9 cellular contexts compared by ENCODE assay signal in the genomic region with DNA sequence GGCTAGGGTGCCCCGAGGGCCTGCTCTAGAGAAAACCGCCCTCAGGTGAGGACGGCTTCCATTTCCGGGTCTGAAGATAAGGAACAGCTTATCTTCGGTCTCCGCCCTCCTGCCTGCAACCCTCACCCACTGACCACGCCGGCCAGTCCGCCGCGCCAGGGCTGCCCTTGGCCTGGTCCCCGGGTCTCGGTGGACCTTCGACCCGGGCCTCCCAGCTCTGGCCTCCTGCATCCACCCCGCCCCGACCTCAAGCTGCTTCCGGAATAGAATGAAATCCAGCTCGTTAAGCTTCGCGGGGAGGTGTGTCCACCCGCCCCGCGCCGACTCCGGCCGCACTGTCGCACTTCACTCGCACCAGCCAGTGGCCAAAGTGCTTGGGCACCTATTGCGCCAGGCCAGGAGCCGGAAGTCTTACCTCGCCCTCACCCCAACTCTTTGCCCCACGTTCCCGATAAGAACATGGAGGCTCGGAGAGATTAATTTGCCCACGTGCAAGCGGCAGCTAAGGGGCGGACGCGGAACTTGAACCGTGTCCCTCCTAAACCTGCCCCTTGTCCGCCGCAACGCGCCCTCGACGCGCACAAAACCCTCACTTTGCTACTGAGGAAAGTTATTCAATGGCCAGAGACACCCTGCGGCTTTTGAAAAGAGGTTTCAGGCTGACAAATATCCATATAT. TPM values are rescaled to one million over a fixed set of nuclear protein-coding genes. Genes with fewer than 3 reads are reported as not detected.
DNase-seq lines count a peak whose midpoint lies in the region; ATAC-seq, FAIRE-seq and TF ChIP-seq lines count a peak whose summit lies in the region.
"Had no signal": no experiment of that assay in that cellular context is flagged by ENCODE, and none has a peak within 500 bp of the region (broad histone marks: within the 10 kb centered on the region; RNA-seq: fewer than 3 reads in every experiment).

No MANE protein-coding gene starts in this region.

- peaks cover 25% of the 10 kb centered on the region; the same call in 1 of the 2 replicates for H3K23me2 ChIP-seq in H1 (ENCODE audit: low read depth, low read length)

- H3K14ac ChIP-seq in H1 (ENCODE audit: insufficient read length), result no peak overlapping the region

- H3K27me3 ChIP-seq in GM23248 (replicated peaks; ENCODE audit: insufficient read depth) (no peaks in the 10 kb centered on the region; the same call in 1 of the 2 replicates), RWPE2 (ENCODE audit: insufficient read depth, poor library complexity, severe bottlenecking) (no peaks in the 10 kb centered on the region), H1 (replicated peaks in 1 of 4; ENCODE audit: control insufficient read depth in 3 of 4, extremely low read depth in 1 of 4, insufficient read depth in 3 of 4, low read length in 3 of 4) (no peaks in the 10 kb centered on the region; a peak in 3 of 7 replicates), muscle layer of colon (ENCODE audit: control insufficient read depth in 1 of 2, insufficient read depth in 2 of 2, low read length in 2 of 2) (no peaks in the 10 kb centered on the region)

- H3K4me1 ChIP-seq in GM23248 (ENCODE audit: insufficient read depth) (peaks cover 10% of the 10 kb centered on the region), RWPE2 (ENCODE audit: insufficient read depth, poor library complexity, severe bottlenecking) (peaks cover 11% of the 10 kb centered on the region), H1 (replicated peaks in 1 of 4; ENCODE audit: control insufficient read depth in 3 of 4, insufficient read depth in 4 of 4, low read length in 3 of 4) (peaks cover 0 to 31% (median 20%) of the 10 kb centered on the region in 4 experiments; a peak in 6 of 7 replicates), muscle layer of colon (ENCODE audit: insufficient read depth, low read length) (peaks cover 55% of the 10 kb centered on the region)

- no peak for TF ChIP-seq CTCF in RWPE2 (IDR thresholded peaks at IDR 0.05; ENCODE audit: poor library complexity, severe bottlenecking)
- TF ChIP-seq CTCF in H1 (IDR thresholded peaks at IDR 0.05; ENCODE audit: control extremely low read depth in 1 of 3, insufficient read depth in 1 of 3, low read depth in 1 of 3, low read length in 3 of 3), result no peak

- H3K79me2 ChIP-seq in GM23248 (ENCODE audit: insufficient read depth) (no peaks in the 10 kb centered on the region), H1 (ENCODE audit: control insufficient read depth in 1 of 2, insufficient read depth in 2 of 2, low read length in 2 of 2) (peaks cover 0 to 25% of the 10 kb centered on the region in 2 experiments; a peak in 2 of 4 replicates)

- H3K36me3 ChIP-seq in GM23248 (ENCODE audit: low read depth) (no peaks in the 10 kb centered on the region), RWPE2 (ENCODE audit: low read depth) (no peaks in the 10 kb centered on the region), H1 (ENCODE audit: control insufficient read depth in 2 of 4, insufficient read depth in 4 of 4, low read length in 3 of 4) (no peaks in the 10 kb centered on the region), muscle layer of colon (ENCODE audit: insufficient read depth, low read length) (peaks cover 3% of the 10 kb centered on the region)

- H4K91ac ChIP-seq in H1 (replicated peaks; ENCODE audit: insufficient read length, low read length), result no peak overlapping the region

- H3K9ac ChIP-seq in GM23248, result no peak overlapping the region
- H3K9ac ChIP-seq in H1 (replicated peaks in 1 of 4; ENCODE audit: extremely low read depth in 1 of 4, low read depth in 3 of 4, low read length in 3 of 4), result peak overlapping the region in 3 of 4 experiments; percentile 30 to 65 (median 46); a peak in 6 of 7 replicates
- no peak overlapping the region for H3K9ac ChIP-seq in muscle layer of colon (ENCODE audit: low read length)

- H3F3A ChIP-seq in GM23248 (ENCODE audit: insufficient read depth), result no peaks in the 10 kb centered on the region

- no peak overlapping the region for H2BK15ac ChIP-seq in H1 (ENCODE audit: low read length)

- H3K4me2 ChIP-seq in GM23248 (ENCODE audit: unreplicated experiment) (peak overlapping the region; percentile 72), H1 (ENCODE audit: insufficient read depth in 1 of 2, low read depth in 2 of 2, low read length in 2 of 2) (peak overlapping the region; percentile 83 to 99)

- CTCF ChIA-PET in H1 (lab: Charles Lee; ENCODE audit: partially characterized antibody), result interaction anchor here (1.0 to 19.9 kb wide), 7 partner anchors 9 to 259 kb away, joined by 3 to 362 read pairs (median 6); a partner anchor contains a TSS

- H3K4me3 ChIP-seq in GM23248 (peak overlapping the region; percentile 68), RWPE2 (ENCODE audit: severe bottlenecking) (peak overlapping the region; percentile 79), H1 (ENCODE audit: extremely low read depth in 1 of 4, insufficient read depth in 2 of 4, low read depth in 3 of 4, low read length in 4 of 4) (peak overlapping the region; percentile 73 to 90 (median 82)), muscle layer of colon (ENCODE audit: low read depth in 1 of 2, low read length in 2 of 2) (peak overlapping the region; percentile 64 to 66)

- H2BK5ac ChIP-seq in H1 (ENCODE audit: low read depth, low read length), result peak overlapping the region; percentile 87; the same call in 1 of the 2 replicates

- H3K9me3 ChIP-seq in GM23248 (ENCODE audit: low read depth) (no peaks in the 10 kb centered on the region), RWPE2 (ENCODE audit: severe bottlenecking) (no peaks in the 10 kb centered on the region), H1 (ENCODE audit: insufficient read depth in 2 of 2, low read depth in 1 of 2, low read length in 1 of 2) (no peaks in the 10 kb centered on the region), muscle layer of colon (ENCODE audit: low read length) (no peaks in the 10 kb centered on the region)

- H3K4ac ChIP-seq in H1 (replicated peaks; ENCODE audit: insufficient read length, low read depth, low read length), result no peak overlapping the region

- H2BK20ac ChIP-seq in H1 (ENCODE audit: low read length), result no peak overlapping the region

- no peak for TF ChIP-seq POLR2A in H1 (IDR thresholded peaks at IDR 0.05; ENCODE audit: control extremely low read depth in 1 of 2, low read depth in 2 of 2, low read length in 2 of 2)

- ATAC-seq in RWPE2 (ENCODE audit: low read depth) (no peak), HG03520 (IDR thresholded peaks at IDR 0.05; ENCODE audit: unreplicated experiment) (no peak), HG02970 (IDR thresholded peaks at IDR 0.05; ENCODE audit: low FRiP score, unreplicated experiment) (no peak), GM21390 (IDR thresholded peaks at IDR 0.05; ENCODE audit: unreplicated experiment) (no peak)

- H2AFZ ChIP-seq in GM23248 (peak overlapping the region; percentile 57), H1 (ENCODE audit: low read length) (peak overlapping the region; percentile 74; the same call in 1 of the 2 replicates)

- no peak overlapping the region for H3K56ac ChIP-seq in H1 (replicated peaks; ENCODE audit: insufficient read length, low read depth, low read length)

- H4K8ac ChIP-seq in H1 (ENCODE audit: extremely low read depth, insufficient read depth, low read length), result peak overlapping the region; percentile 92

- peaks cover 11% of the 10 kb centered on the region for H3K79me1 ChIP-seq in H1 (ENCODE audit: low read depth, low read length)

- peak overlapping the region; percentile 80 for H3K18ac ChIP-seq in H1 (ENCODE audit: extremely low read depth, low read length)

- peak overlapping the region; percentile 86 for H2BK12ac ChIP-seq in H1 (ENCODE audit: low read depth, low read length)

- H2AK5ac ChIP-seq in H1 (ENCODE audit: low read depth, low read length), result no peak overlapping the region

- TF ChIP-seq EP300 in H1 (IDR thresholded peaks at IDR 0.05; ENCODE audit: borderline replicate concordance in 1 of 2, low read depth in 2 of 2, low read length in 2 of 2), result no peak

- H3K27ac ChIP-seq in GM23248 (no peak overlapping the region), RWPE2 (ENCODE audit: poor library complexity, severe bottlenecking) (no peak overlapping the region), H1 (ENCODE audit: low read depth, low read length) (no peak overlapping the region), muscle layer of colon (ENCODE audit: low read depth, low read length) (peak overlapping the region; percentile 76)

- H4K5ac ChIP-seq in H1 (ENCODE audit: insufficient read length, low read depth, low read length), result peak overlapping the region; percentile 59

- no peak overlapping the region for H3K23ac ChIP-seq in H1 (ENCODE audit: insufficient read length)

- H4K20me1 ChIP-seq in GM23248 (ENCODE audit: insufficient read depth), result no peaks in the 10 kb centered on the region
- peaks cover 0 to 6% of the 10 kb centered on the region in 2 experiments for H4K20me1 ChIP-seq in H1 (replicated peaks in 1 of 2; ENCODE audit: control insufficient read depth in 1 of 2, insufficient read depth in 2 of 2, low read length in 2 of 2)

- in situ Hi-C loops in GM23248 (cut with MboI), result loop anchor here (10.0 to 25.0 kb wide), 2 partner anchors 290 to 462 kb away; no protein-coding TSS in a partner anchor

- no peak for FAIRE-seq in H1 (lab: Jason Lieb, UNC)

- POLR2A ChIA-PET in H1 (lab: Charles Lee; ENCODE audit: partially characterized antibody), result interaction anchor here (0.7 to 4.2 kb wide), 7 partner anchors 9 to 105 kb away, joined by 3 to 20 read pairs (median 4); a partner anchor contains a TSS

- DNase-seq in GM23248 (peak; percentile 21), RWPE2 (ENCODE audit: low spot score) (no peak), H1 (ENCODE audit: low read depth in 1 of 2, low spot score in 2 of 2) (peak in 1 of 2 experiments; percentile 73), NCI-H2107 treated with DMSO at 0.1 percent for 48 hours (lab: John Stamatoyannopoulos, UW; ENCODE audit: unreplicated experiment) (no peak)

- H3K9me2 ChIP-seq in GM23248 (ENCODE audit: insufficient read depth), result no peaks in the 10 kb centered on the region

- WGBS in GM23248 (ENCODE audit: low coverage in 1 of 2, low lambda C conversion rate in 2 of 2, missing lambda C conversion rate in 2 of 2), 2 experiments, result 8 to 12% methylated on average over 46 to 49 of the region's 49 CpGs
- 14% methylated on average over 49 of the region's 49 CpGs; no CpG with 5 or more reads in 1 of the 2 experiments for WGBS in H1 (ENCODE audit: extremely low coverage in 1 of 2, insufficient coverage in 1 of 2, insufficient read length in 1 of 2, insufficient replicate concordance in 2 of 2, low coverage in 1 of 2, low lambda C conversion rate in 2 of 2, missing lambda C conversion rate in 1 of 2), 2 experiments

- no peak for TF ChIP-seq RAD21 in H1 (IDR thresholded peaks at IDR 0.05 in 1 of 2, conservative IDR thresholded peaks at IDR 0.05 in 1 of 2; ENCODE audit: low read depth in 2 of 2, low read length in 2 of 2)

- peak overlapping the region; percentile 70 for H2BK120ac ChIP-seq in H1 (replicated peaks; ENCODE audit: low read depth, low read length)

RNA-seq across cellular contexts. Expression of a gene that starts 0.7 kb away (rescaled TPM):
- 1.4 and 1.6 TPM in 2 replicates for total RNA-seq in GM23248 (2014; rRNA removed; shearing (Covaris generic))
- polyA plus RNA-seq in GM23248 (2016; fragmentation: Nextera tagmentation; extraction: Ambion mirVana) (0.39 and 0.45 TPM in 2 replicates), H1 (2011; rRNA removed) (38.5 and 64.8 TPM in 2 replicates)
- total RNA-seq in H1 (2021; fragmentation: NEBNext Ultra II Directional; extraction: Animal tissue kit (Norgen Biotek cat#: 25700)), result 42.2 and 44.0 TPM in 2 replicates
- 34.8 TPM for polyA plus RNA-seq in H1 (2011; cell fraction: cytosol; rRNA removed)
- polyA plus RNA-seq in H1 (2011; cell fraction: nucleus; rRNA removed), result 47.7 TPM
- polyA plus RNA-seq in H1 (2012, experiment 1 of 2), result 21.6 to 36.4 TPM (median 33.6 TPM) in 4 replicates
- 33.8 TPM for polyA plus RNA-seq in H1 (2012, experiment 2 of 2)
- polyA plus RNA-seq in H1 (2013, experiment 1 of 2), result 50.5 TPM
- polyA plus RNA-seq in H1 (2013, experiment 2 of 2), result 46.8 TPM
- polyA minus RNA-seq in H1 (2011; rRNA and poly(A)+ RNA removed), result 17.8 and 18.2 TPM in 2 replicates
- 39.2 TPM for polyA minus RNA-seq in H1 (2011; cell fraction: cytosol; rRNA and poly(A)+ RNA removed)
- polyA minus RNA-seq in H1 (2011; cell fraction: nucleus; rRNA and poly(A)+ RNA removed), result 20.9 TPM

RNA-seq across cellular contexts. Expression of a gene that starts 23.6 kb away (rescaled TPM):
- total RNA-seq in GM23248 (2014; rRNA removed; shearing (Covaris generic)), result 7.6 and 19.7 TPM in 2 replicates
- polyA plus RNA-seq in GM23248 (2016; fragmentation: Nextera tagmentation; extraction: Ambion mirVana) (48.4 and 48.6 TPM in 2 replicates), H1 (2011; rRNA removed) (75.9 and 81.0 TPM in 2 replicates)
- 65.4 and 72.9 TPM in 2 replicates for total RNA-seq in H1 (2021; fragmentation: NEBNext Ultra II Directional; extraction: Animal tissue kit (Norgen Biotek cat#: 25700))
- 70.6 TPM for polyA plus RNA-seq in H1 (2011; cell fraction: cytosol; rRNA removed)
- 50.0 TPM for polyA plus RNA-seq in H1 (2011; cell fraction: nucleus; rRNA removed)
- polyA plus RNA-seq in H1 (2012, experiment 1 of 2), result 66.1 to 74.2 TPM (median 69.6 TPM) in 4 replicates
- 55.9 TPM for polyA plus RNA-seq in H1 (2012, experiment 2 of 2)
- 47.0 TPM for polyA plus RNA-seq in H1 (2013, experiment 1 of 2)
- polyA plus RNA-seq in H1 (2013, experiment 2 of 2), result 48.2 TPM
- polyA minus RNA-seq in H1 (2011; rRNA and poly(A)+ RNA removed), result 59.7 and 77.6 TPM in 2 replicates
- 85.1 TPM for polyA minus RNA-seq in H1 (2011; cell fraction: cytosol; rRNA and poly(A)+ RNA removed)
- polyA minus RNA-seq in H1 (2011; cell fraction: nucleus; rRNA and poly(A)+ RNA removed), result 41.5 TPM

RNA-seq across cellular contexts. Expression of a gene that starts 24.3 kb away (rescaled TPM):
- 0.63 and 8.2 TPM in 2 replicates for total RNA-seq in GM23248 (2014; rRNA removed; shearing (Covaris generic))
- polyA plus RNA-seq in GM23248 (2016; fragmentation: Nextera tagmentation; extraction: Ambion mirVana) (4.6 and 4.9 TPM in 2 replicates), H1 (2011; rRNA removed) (3.3 and 5.5 TPM in 2 replicates)
- 5.0 and 5.5 TPM in 2 replicates for total RNA-seq in H1 (2021; fragmentation: NEBNext Ultra II Directional; extraction: Animal tissue kit (Norgen Biotek cat#: 25700))
- polyA plus RNA-seq in H1 (2011; cell fraction: cytosol; rRNA removed), result 3.2 TPM
- polyA plus RNA-seq in H1 (2011; cell fraction: nucleus; rRNA removed), result 6.8 TPM
- polyA plus RNA-seq in H1 (2012, experiment 1 of 2), result 2.8 to 3.7 TPM (median 3.5 TPM) in 4 replicates
- polyA plus RNA-seq in H1 (2012, experiment 2 of 2), result 3.1 TPM
- polyA plus RNA-seq in H1 (2013, experiment 1 of 2), result 4.2 TPM
- polyA plus RNA-seq in H1 (2013, experiment 2 of 2), result 4.9 TPM
- polyA minus RNA-seq in H1 (2011; rRNA and poly(A)+ RNA removed), result 5.2 and 6.1 TPM in 2 replicates
- polyA minus RNA-seq in H1 (2011; cell fraction: cytosol; rRNA and poly(A)+ RNA removed), result 5.2 TPM
- 6.0 TPM for polyA minus RNA-seq in H1 (2011; cell fraction: nucleus; rRNA and poly(A)+ RNA removed)

RNA-seq across cellular contexts. Expression of a gene that starts 53.9 kb away (rescaled TPM):
- not detected in 2 replicates for total RNA-seq in GM23248 (2014; rRNA removed; shearing (Covaris generic))
- polyA plus RNA-seq in GM23248 (2016; fragmentation: Nextera tagmentation; extraction: Ambion mirVana), result not detected in 2 replicates
- total RNA-seq in H1 (2021; fragmentation: NEBNext Ultra II Directional; extraction: Animal tissue kit (Norgen Biotek cat#: 25700)), result not detected in 2 replicates
- polyA plus RNA-seq in H1 (2011; rRNA removed), result not detected in 2 replicates
- polyA plus RNA-seq in H1 (2011; cell fraction: cytosol; rRNA removed), result 0.09 TPM
- 0.03 TPM for polyA plus RNA-seq in H1 (2011; cell fraction: nucleus; rRNA removed)
- not detected in 4 replicates for polyA plus RNA-seq in H1 (2012, experiment 1 of 2)
- polyA plus RNA-seq in H1 (2012, experiment 2 of 2), result not detected
- polyA plus RNA-seq in H1 (2013, experiment 1 of 2), result under 0.01 TPM
- 0.02 TPM for polyA plus RNA-seq in H1 (2013, experiment 2 of 2)
- not detected in 2 replicates for polyA minus RNA-seq in H1 (2011; rRNA and poly(A)+ RNA removed)
- polyA minus RNA-seq in H1 (2011; cell fraction: cytosol; rRNA and poly(A)+ RNA removed), result not detected
- polyA minus RNA-seq in H1 (2011; cell fraction: nucleus; rRNA and poly(A)+ RNA removed), result not detected
- total RNA-seq: T-helper 2 cell treated with Interferon-gamma antibody and Interleukin-4, amounts not matched to agents 100 ng/mL and 5 ng/mL, for 36 hours had no signal

Comparison
In these comparisons a context has a peak if more than half of its experiments do, and no peak if none do; other contexts are left out.
1. H3K9ac ChIP-seq: peak in H1 (3 of 4); none in GM23248 (single experiment) and muscle layer of colon (single experiment).
2. RNA of a gene that starts 0.7 kb away (total RNA-seq): 42.2 to 44.0 TPM in H1; 1.4 to 1.6 TPM in GM23248; every median in the first group is over 10 times any median in the second.
3. Peak in every context shown above with its lines, with median percentiles within 50 percentile points of each other: H3K4me3 ChIP-seq.